13 cellular contexts compared by ENCODE assay signal in the genomic region with DNA sequence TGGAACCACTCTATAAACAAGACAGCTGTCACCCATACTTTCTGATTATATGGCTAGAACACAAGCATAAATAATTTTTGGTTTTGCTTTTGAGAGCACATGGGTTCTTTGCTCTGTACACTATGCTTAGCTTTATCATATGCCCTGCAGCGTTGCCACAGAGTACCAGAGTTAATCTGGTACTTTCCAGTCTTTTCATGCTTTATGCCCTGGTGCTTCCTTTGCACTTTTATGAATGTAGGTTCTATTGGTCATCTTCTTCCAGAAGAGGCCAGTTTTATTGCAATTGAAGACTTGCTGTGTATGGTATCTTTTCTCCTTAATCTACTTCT. TPM values are rescaled to one million over a fixed set of nuclear protein-coding genes. Genes with fewer than 3 reads are reported as not detected.
DNase-seq lines count a peak whose midpoint lies in the region; ATAC-seq and TF ChIP-seq lines count a peak whose summit lies in the region.
"Had no signal": no experiment of that assay in that cellular context is flagged by ENCODE, and none has a peak within 500 bp of the region (broad histone marks: within the 10 kb centered on the region; RNA-seq: fewer than 3 reads in every experiment).

No MANE protein-coding gene starts in this region.

- no peaks in the 10 kb centered on the region for H3K36me3 ChIP-seq in MM.1S (replicated peaks; ENCODE audit: insufficient read depth, low read length)
- H3K36me3 ChIP-seq in neutrophil, result peaks cover 6% of the 10 kb centered on the region
- peaks cover 2 to 23% of the 10 kb centered on the region in 2 donors for H3K36me3 ChIP-seq in psoas muscle (ENCODE audit: insufficient read depth in 1 of 2, low read depth in 1 of 2)

- H3K9me3 ChIP-seq in MM.1S (replicated peaks; ENCODE audit: insufficient read depth, low read length) (no peaks in the 10 kb centered on the region), neutrophil (no peaks in the 10 kb centered on the region), psoas muscle (no peaks in the 10 kb centered on the region)

- H3K4me3 ChIP-seq in MM.1S (ENCODE audit: low read length), result no peak overlapping the region
- H3K4me3 ChIP-seq in neutrophil (ENCODE audit: low read depth in 1 of 2, low read length in 1 of 2), result no peak overlapping the region
- no peak overlapping the region for H3K4me3 ChIP-seq in psoas muscle

- WGBS in psoas muscle, 3 donors, result 76 to 88% (median 84%) methylated on average over 1 of the region's 1 CpG

- H3K27me3 ChIP-seq in MM.1S (replicated peaks; ENCODE audit: insufficient read depth, low read length) (no peaks in the 10 kb centered on the region), neutrophil (no peaks in the 10 kb centered on the region), psoas muscle (ENCODE audit: insufficient read depth in 3 of 3, low read length in 2 of 3) (no peaks in the 10 kb centered on the region)

- no peak for TF ChIP-seq CTCF in activated CD8-positive, alpha-beta T cell treated with anti-CD3 and anti-CD28 coated beads for 36 hours (IDR thresholded peaks at IDR 0.05)
- TF ChIP-seq CTCF in MM.1S (IDR thresholded peaks at IDR 0.05; ENCODE audit: low read length) (no peak), neutrophil (IDR thresholded peaks at IDR 0.05) (no peak), psoas muscle (IDR thresholded peaks at IDR 0.05) (no peak)

- H3K4me1 ChIP-seq in MM.1S (ENCODE audit: low read length), result peaks cover 17% of the 10 kb centered on the region
- H3K4me1 ChIP-seq in neutrophil (ENCODE audit: control insufficient read depth in 1 of 2, insufficient read depth in 1 of 2, low read depth in 1 of 2, low read length in 1 of 2), result peaks cover 48 to 51% of the 10 kb centered on the region in 2 experiments
- H3K4me1 ChIP-seq in psoas muscle, result peaks cover 6% of the 10 kb centered on the region

- H3K9me2 ChIP-seq in MM.1S (replicated peaks; ENCODE audit: insufficient read depth, low read length), result no peaks in the 10 kb centered on the region

- ATAC-seq in activated CD8-positive, alpha-beta T cell treated with anti-CD3 and anti-CD28 coated beads for 36 hours, result no peak
- no peak for ATAC-seq in activated CD8-positive, alpha-beta T cell treated with anti-CD3 and anti-CD28 coated beads, Interleukin-2, amount 10 ng/mL, durations not matched to agents 7 days and 5 days
- ATAC-seq in HG02642 (IDR thresholded peaks at IDR 0.05; ENCODE audit: poor library complexity, unreplicated experiment) (peak; percentile 52), HG03175 (IDR thresholded peaks at IDR 0.05; ENCODE audit: unreplicated experiment) (no peak), psoas muscle (no peak)

- DNase-seq in activated CD8-positive, alpha-beta T cell treated with anti-CD3 and anti-CD28 coated beads for 36 hours, result no peak
- DNase-seq in activated CD8-positive, alpha-beta T cell treated with anti-CD3 and anti-CD28 coated beads, Interleukin-2, amount 10 ng/mL, durations not matched to agents 7 days and 5 days, result no peak
- peak; percentile 84 for DNase-seq in MM.1S
- DNase-seq in stimulated activated naive CD4-positive, alpha-beta T cell (lab: John Stamatoyannopoulos, UW), result no peak
- DNase-seq in psoas muscle, result no peak
- DNase-seq: 8988T, activated gamma-delta T cell, DMS153, NCI-H446 had no signal

- H3K4me1 Mint-ChIP-seq in activated CD8-positive, alpha-beta T cell treated with anti-CD3 and anti-CD28 coated beads for 36 hours (ENCODE audit: low read depth), result peaks cover 21% of the 10 kb centered on the region
- H3K4me1 Mint-ChIP-seq in activated CD8-positive, alpha-beta T cell treated with anti-CD3 and anti-CD28 coated beads, Interleukin-2, amount 10 ng/mL, durations not matched to agents 7 days and 5 days (ENCODE audit: low read depth), result peaks cover 4% of the 10 kb centered on the region

- H3K27me3 Mint-ChIP-seq in activated CD8-positive, alpha-beta T cell treated with anti-CD3 and anti-CD28 coated beads for 36 hours, result no peaks in the 10 kb centered on the region
- H3K27me3 Mint-ChIP-seq in activated CD8-positive, alpha-beta T cell treated with anti-CD3 and anti-CD28 coated beads, Interleukin-2, amount 10 ng/mL, durations not matched to agents 7 days and 5 days (ENCODE audit: low read depth), result no peaks in the 10 kb centered on the region

- H3K36me3 Mint-ChIP-seq in activated CD8-positive, alpha-beta T cell treated with anti-CD3 and anti-CD28 coated beads for 36 hours (ENCODE audit: low read depth), result peaks cover 16% of the 10 kb centered on the region
- peaks cover 27% of the 10 kb centered on the region for H3K36me3 Mint-ChIP-seq in activated CD8-positive, alpha-beta T cell treated with anti-CD3 and anti-CD28 coated beads, Interleukin-2, amount 10 ng/mL, durations not matched to agents 7 days and 5 days (ENCODE audit: low read depth)

- peak overlapping the region; percentile 28; the same call in 1 of the 2 replicates for H2AFZ ChIP-seq in MM.1S (ENCODE audit: low read length)

- intact Hi-C loops in activated CD8-positive, alpha-beta T cell treated with anti-CD3 and anti-CD28 coated beads for 36 hours (cut with micrococcal nuclease), result no loop called here
- intact Hi-C loops in psoas muscle (cut with DNase I), result loop anchor here in 1 of 2 donors (5.0 kb wide), 1 partner anchor 164 kb away; no protein-coding TSS in a partner anchor

- POLR2A ChIA-PET in activated CD8-positive, alpha-beta T cell treated with anti-CD3 and anti-CD28 coated beads for 36 hours (lab: Charles Lee), result interaction anchor here (1.0 kb wide), 1 partner anchor 163 kb away, joined by 3 read pairs; no protein-coding TSS in a partner anchor
- POLR2A ChIA-PET in activated CD8-positive, alpha-beta T cell treated with anti-CD3 and anti-CD28 coated beads, Interleukin-2, amount 10 ng/mL, durations not matched to agents 7 days and 5 days (lab: Charles Lee), result no interaction called here

- H3K27ac ChIP-seq in MM.1S (ENCODE audit: low read length), result peak overlapping the region; percentile 57
- H3K27ac ChIP-seq in neutrophil, result peak overlapping the region; percentile 72
- H3K27ac ChIP-seq in psoas muscle, result no peak overlapping the region
- H3K27ac ChIP-seq: VCaP had no signal

- no peaks in the 10 kb centered on the region for H4K20me1 ChIP-seq in MM.1S (ENCODE audit: insufficient read depth, low read length)

- H3K27ac Mint-ChIP-seq in activated CD8-positive, alpha-beta T cell treated with anti-CD3 and anti-CD28 coated beads for 36 hours, result peak overlapping the region; percentile 14
- no peak overlapping the region for H3K27ac Mint-ChIP-seq in activated CD8-positive, alpha-beta T cell treated with anti-CD3 and anti-CD28 coated beads, Interleukin-2, amount 10 ng/mL, durations not matched to agents 7 days and 5 days

- peak overlapping the region; percentile 52 for H3K4me2 ChIP-seq in MM.1S (ENCODE audit: low read depth, low read length)

- peaks cover 16% of the 10 kb centered on the region for H3F3A ChIP-seq in MM.1S (ENCODE audit: insufficient read depth, low read length)

- H3K79me2 ChIP-seq in MM.1S (ENCODE audit: low read length), result no peaks in the 10 kb centered on the region

- CTCF ChIA-PET in activated CD8-positive, alpha-beta T cell treated with anti-CD3 and anti-CD28 coated beads for 36 hours (lab: Charles Lee), result interaction anchor here (0.6 kb wide), 1 partner anchor 17 kb away, joined by 3 read pairs; no protein-coding TSS in a partner anchor
- CTCF ChIA-PET in activated CD8-positive, alpha-beta T cell treated with anti-CD3 and anti-CD28 coated beads, Interleukin-2, amount 10 ng/mL, durations not matched to agents 7 days and 5 days (lab: Charles Lee), result interaction anchor here (2.1 kb wide), 1 partner anchor 17 kb away, joined by 7 read pairs; no protein-coding TSS in a partner anchor

- no peaks in the 10 kb centered on the region for H3K9me3 Mint-ChIP-seq in activated CD8-positive, alpha-beta T cell treated with anti-CD3 and anti-CD28 coated beads for 36 hours
- H3K9me3 Mint-ChIP-seq in activated CD8-positive, alpha-beta T cell treated with anti-CD3 and anti-CD28 coated beads, Interleukin-2, amount 10 ng/mL, durations not matched to agents 7 days and 5 days (ENCODE audit: insufficient read depth), result no peaks in the 10 kb centered on the region

- peak overlapping the region; percentile 5; the same call in 1 of the 2 replicates for H3K9ac ChIP-seq in MM.1S (ENCODE audit: low read length)

- H3K4me3 Mint-ChIP-seq in activated CD8-positive, alpha-beta T cell treated with anti-CD3 and anti-CD28 coated beads for 36 hours, result no peak overlapping the region
- H3K4me3 Mint-ChIP-seq in activated CD8-positive, alpha-beta T cell treated with anti-CD3 and anti-CD28 coated beads, Interleukin-2, amount 10 ng/mL, durations not matched to agents 7 days and 5 days, result no peak overlapping the region

RNA-seq across cellular contexts. Expression of a gene that starts 20.8 kb away (rescaled TPM):
- total RNA-seq in activated CD8-positive, alpha-beta T cell treated with anti-CD3 and anti-CD28 coated beads for 36 hours, result 1 to 10 TPM; 6.5 to 6.9 TPM
- 1 to 10 TPM; 7.0 to 7.9 TPM for total RNA-seq in activated CD8-positive, alpha-beta T cell treated with anti-CD3 and anti-CD28 coated beads, Interleukin-2, amount 10 ng/mL, durations not matched to agents 7 days and 5 days
- total RNA-seq in psoas muscle, result 1 to 10 TPM; 3.7 to 8.6 (median 7.5) TPM
- polyA plus RNA-seq in psoas muscle, result 10 to 100 TPM; 11.5 to 16.8 (median 12.7) TPM
